ENCODE assay signal across 16 cellular contexts in genomic region chr13:39835253-39835652, GRCh38.
A peak's percentile ranks its signal among the peaks of the same experiment; 100 is the strongest.
DNase-seq lines count a peak whose midpoint lies in the region; ATAC-seq and TF ChIP-seq lines count a peak whose summit lies in the region.
"Had no signal": no experiment of that assay in that cellular context is flagged by ENCODE, and none has a peak within 500 bp of the region (broad histone marks: within the 10 kb centered on the region; RNA-seq: fewer than 3 reads in every experiment).

No MANE protein-coding gene starts in this region.

- peaks cover 10% of the 10 kb centered on the region for H3K27me3 Mint-ChIP-seq in Caco-2 (ENCODE audit: insufficient read depth, unreplicated experiment)

- no peak overlapping the region for H4K8ac ChIP-seq in mesenchymal stem cell (ENCODE audit: low read length)

- no peaks in the 10 kb centered on the region for H3K36me3 ChIP-seq in mesenchymal stem cell (ENCODE audit: control insufficient read depth in 1 of 2, insufficient read depth in 2 of 2, low read depth in 1 of 2, low read length in 2 of 2)
- H3K36me3 ChIP-seq in Caco-2 (ENCODE audit: control insufficient read depth, insufficient read depth, low read length): no peaks in the 10 kb centered on the region
- H3K36me3 ChIP-seq: vagina had no signal

- no peak overlapping the region for H3K14ac ChIP-seq in mesenchymal stem cell (ENCODE audit: low read length in 2 of 2)

- 75% methylated on average over 7 of the region's 7 CpGs for WGBS in mesenchymal stem cell

- H3K18ac ChIP-seq in mesenchymal stem cell (ENCODE audit: low read depth in 1 of 2, low read length in 2 of 2): no peak overlapping the region

- no peak overlapping the region for H2AK5ac ChIP-seq in mesenchymal stem cell (ENCODE audit: low read length, severe bottlenecking)

- H4K91ac ChIP-seq in mesenchymal stem cell (ENCODE audit: low read length): no peak overlapping the region

- H2BK12ac ChIP-seq in mesenchymal stem cell (ENCODE audit: low read length in 2 of 2): no peak overlapping the region

- H2BK5ac ChIP-seq in mesenchymal stem cell (ENCODE audit: low read depth, low read length, poor library complexity, severe bottlenecking): no peak overlapping the region

- in situ Hi-C loops in astrocyte of the cerebellum (cut with HindIII; ENCODE audit: low sequenced_read_pairs): no loop called here

- peak overlapping the region; percentile 7 for H3K4me2 ChIP-seq in mesenchymal stem cell (ENCODE audit: low read length, poor library complexity, severe bottlenecking)

- H3K4me3 ChIP-seq in astrocyte of the cerebellum (ENCODE audit: low read depth, low read length): no peak overlapping the region
- no peak overlapping the region for H3K4me3 ChIP-seq in mesenchymal stem cell (ENCODE audit: insufficient read depth in 1 of 2, low read depth in 1 of 2, low read length in 2 of 2)
- H3K4me3 ChIP-seq in Caco-2 (ENCODE audit: low read depth, low read length): no peak overlapping the region
- H3K4me3 ChIP-seq: vagina had no signal

- DNase-seq in COR-L47 (lab: John Stamatoyannopoulos, UW): peak; percentile 9
- peak; percentile 43 for DNase-seq in NCI-H1092 treated with DMSO at 0.1 percent for 48 hours (lab: John Stamatoyannopoulos, UW)
- DNase-seq in astrocyte of the cerebellum (ENCODE audit: low read depth): peak; percentile 15
- no peak for DNase-seq in mesenchymal stem cell
- DNase-seq in activated CD4-positive, alpha-beta T cell treated with anti-CD3 and anti-CD28 coated beads for 48 hours: no peak
- no peak for DNase-seq in NAMALWA (ENCODE audit: low spot score)
- DNase-seq in omental fat pad (ENCODE audit: low spot score): no peak
- DNase-seq in Caco-2: no peak
- DNase-seq: activated CD8-positive, alpha-beta memory T cell treated with anti-CD3 and anti-CD28 coated beads for 24 hours; glutamatergic neuron; NCI-H526; T-helper 1 cell had no signal

- TF ChIP-seq CTCF in astrocyte of the cerebellum (IDR thresholded peaks at IDR 0.05; ENCODE audit: low read depth, low read length, missing control alignments) (no peak), omental fat pad (IDR thresholded peaks at IDR 0.05) (no peak), Caco-2 (IDR thresholded peaks at IDR 0.05; ENCODE audit: insufficient read depth in 1 of 2, low read depth in 1 of 2, low read length in 1 of 2, severe bottlenecking in 1 of 2, unreplicated experiment in 1 of 2) (no peak)

- no peak for ATAC-seq in omental fat pad (ENCODE audit: low FRiP score)

- no peak overlapping the region for H3K9ac ChIP-seq in mesenchymal stem cell (ENCODE audit: low read length)
- H3K9ac ChIP-seq: parathyroid adenoma had no signal

- no peaks in the 10 kb centered on the region for H3K4me1 Mint-ChIP-seq in Caco-2 (ENCODE audit: low read depth, unreplicated experiment)
- H3K4me1 Mint-ChIP-seq: activated T-helper 17 cell treated with anti-CD3 and anti-CD28 coated beads, Interleukin-2, amount 50 U/mL, for 72 hours had no signal

- POLR2A ChIA-PET in Caco-2 (lab: Charles Lee): no interaction called here

- H3K4me3 Mint-ChIP-seq in Caco-2 (ENCODE audit: unreplicated experiment): no peak overlapping the region
- H3K4me3 Mint-ChIP-seq: activated T-helper 17 cell treated with anti-CD3 and anti-CD28 coated beads, Interleukin-2, amount 50 U/mL, for 72 hours; stimulated activated naive CD8-positive, alpha-beta T cell treated with anti-CD3 and anti-CD28 coated beads, Interleukin-15, Interleukin-2, amounts not matched to agents 100 ng/mL and 50 ng/mL, for 24 hours had no signal

- H3K9me3 ChIP-seq in mesenchymal stem cell (ENCODE audit: control insufficient read depth, low read length) (no peaks in the 10 kb centered on the region), Caco-2 (no peaks in the 10 kb centered on the region)
- H3K9me3 ChIP-seq: vagina had no signal

- H2AFZ ChIP-seq in mesenchymal stem cell (ENCODE audit: low read depth, low read length): no peak overlapping the region
- H2AFZ ChIP-seq: parathyroid adenoma had no signal

- H3K4me1 ChIP-seq in mesenchymal stem cell (ENCODE audit: control insufficient read depth, insufficient read depth, low read depth, low read length) (peaks cover 3% of the 10 kb centered on the region), Caco-2 (no peaks in the 10 kb centered on the region)
- H3K4me1 ChIP-seq: parathyroid adenoma, vagina had no signal

- no peak overlapping the region for H2BK120ac ChIP-seq in mesenchymal stem cell (ENCODE audit: low read depth, low read length)

- no peak overlapping the region for H3K27ac Mint-ChIP-seq in Caco-2 (ENCODE audit: unreplicated experiment)
- H3K27ac Mint-ChIP-seq: activated T-helper 17 cell treated with anti-CD3 and anti-CD28 coated beads, Interleukin-2, amount 50 U/mL, for 72 hours; stimulated activated naive CD8-positive, alpha-beta T cell treated with anti-CD3 and anti-CD28 coated beads, Interleukin-15, Interleukin-2, amounts not matched to agents 100 ng/mL and 50 ng/mL, for 24 hours had no signal

- no peaks in the 10 kb centered on the region for H3K79me1 ChIP-seq in mesenchymal stem cell (replicated peaks; ENCODE audit: low read length, poor library complexity, severe bottlenecking)

- H3K27me3 ChIP-seq in mesenchymal stem cell (ENCODE audit: control insufficient read depth in 1 of 2, insufficient read depth in 1 of 2, low read length in 2 of 2) (peaks cover 0 to 6% of the 10 kb centered on the region in 2 experiments), Caco-2 (replicated peaks; ENCODE audit: control insufficient read depth, insufficient read depth, low read length) (no peaks in the 10 kb centered on the region)
- H3K27me3 ChIP-seq: vagina had no signal

- no peak overlapping the region for H3K23ac ChIP-seq in mesenchymal stem cell (ENCODE audit: low read length in 2 of 2)

- no TSS peak for BruUV-seq in Caco-2 (replicated peaks; lab: Mats Ljungman, UMichigan)

- CTCF ChIA-PET in Caco-2 (lab: Charles Lee): no interaction called here

- no peak overlapping the region for H3K27ac ChIP-seq in mesenchymal stem cell (ENCODE audit: low read length, poor library complexity, severe bottlenecking)
- H3K27ac ChIP-seq: parathyroid adenoma, vagina had no signal

- H2BK15ac ChIP-seq in mesenchymal stem cell (ENCODE audit: low read depth, poor library complexity, severe bottlenecking): no peak overlapping the region

- H3K9me3 Mint-ChIP-seq in Caco-2 (ENCODE audit: unreplicated experiment): no peaks in the 10 kb centered on the region

- intact Hi-C loops in Caco-2 (cut with micrococcal nuclease; ENCODE audit: unreplicated experiment): no loop called here

- H3K36me3 Mint-ChIP-seq in Caco-2 (ENCODE audit: insufficient read depth, unreplicated experiment): no peaks in the 10 kb centered on the region

- H3K4ac ChIP-seq in mesenchymal stem cell (ENCODE audit: low read depth in 1 of 2, low read length in 2 of 2): no peak overlapping the region

Comparison
In these comparisons a context has a peak if more than half of its experiments do, and no peak if none do; other contexts are left out.
1. DNase-seq: peak in COR-L47 (single experiment), NCI-H1092 treated with DMSO at 0.1 percent for 48 hours (single experiment) and astrocyte of the cerebellum (single experiment); none in mesenchymal stem cell (single experiment), activated CD4-positive, alpha-beta T cell treated with anti-CD3 and anti-CD28 coated beads for 48 hours (single experiment), NAMALWA (single experiment), omental fat pad (single experiment) and Caco-2 (0 of 2).